ENCODE assay signal across 18 cellular contexts in genomic region chr14:83355609-83356008, GRCh38.
A peak's percentile ranks its signal among the peaks of the same experiment; 100 is the strongest.
DNase-seq lines count a peak whose midpoint lies in the region; ATAC-seq and TF ChIP-seq lines count a peak whose summit lies in the region.
"Had no signal": no experiment of that assay in that cellular context is flagged by ENCODE, and none has a peak within 500 bp of the region (broad histone marks: within the 10 kb centered on the region; RNA-seq: fewer than 3 reads in every experiment).

No MANE protein-coding gene starts in this region.

- no peaks in the 10 kb centered on the region for H3K27me3 ChIP-seq in Karpas-422 (ENCODE audit: low read length)
- no peaks in the 10 kb centered on the region for H3K27me3 ChIP-seq in OCI-LY3 (ENCODE audit: low read depth, low read length)
- H3K27me3 ChIP-seq in SJCRH30 = no peaks in the 10 kb centered on the region
- H3K27me3 ChIP-seq in PC-9 (ENCODE audit: insufficient read depth, low read depth) = no peaks in the 10 kb centered on the region
- H3K27me3 ChIP-seq: BLaER1 had no signal

- no peaks in the 10 kb centered on the region for H3K9me2 ChIP-seq in Karpas-422 (replicated peaks; ENCODE audit: insufficient read depth, low read length)
- H3K9me2 ChIP-seq in PC-9 (ENCODE audit: insufficient read depth) = no peaks in the 10 kb centered on the region

- DNase-seq in Karpas-422 (peak; percentile 96), SJCRH30 (peak; percentile 29 to 34), NCI-H2107 (lab: John Stamatoyannopoulos, UW) (no peak), PC-9 (no peak), endothelial cell (ENCODE audit: low spot score) (no peak)
- DNase-seq: ACHN; AML-193; CD4-positive, alpha-beta memory T cell; DMS153; DMS79; GDM1; H9 had no signal

- H3K27ac ChIP-seq in Karpas-422 (ENCODE audit: low read length) (peak overlapping the region; percentile 96), OCI-LY3 (ENCODE audit: low read length) (no peak overlapping the region), SJCRH30 (no peak overlapping the region), PC-9 (no peak overlapping the region)
- H3K27ac ChIP-seq: BLaER1 had no signal

- H4K20me1 ChIP-seq in Karpas-422 (ENCODE audit: insufficient read depth, low read depth, low read length) = no peaks in the 10 kb centered on the region
- no peaks in the 10 kb centered on the region for H4K20me1 ChIP-seq in OCI-LY3 (ENCODE audit: insufficient read depth, low read length)
- H4K20me1 ChIP-seq in PC-9 (ENCODE audit: insufficient read depth) = no peaks in the 10 kb centered on the region
- H4K20me1 ChIP-seq: BLaER1 had no signal

- CTCF ChIA-PET in PC-9 (lab: Charles Lee) = no interaction called here

- H3K9ac ChIP-seq in Karpas-422 (ENCODE audit: low read length) (peak overlapping the region; percentile 69), OCI-LY3 (ENCODE audit: low read length) (no peak overlapping the region)
- H3K9ac ChIP-seq: BLaER1 had no signal

- no peaks in the 10 kb centered on the region for H3K79me2 ChIP-seq in Karpas-422 (ENCODE audit: low read length)
- no peaks in the 10 kb centered on the region for H3K79me2 ChIP-seq in OCI-LY3 (ENCODE audit: low read length)
- no peaks in the 10 kb centered on the region for H3K79me2 ChIP-seq in PC-9 (ENCODE audit: low read depth)

- H3K4me1 ChIP-seq in Karpas-422 (ENCODE audit: low read length) (peaks cover 61% of the 10 kb centered on the region), OCI-LY3 (ENCODE audit: low read length) (peaks cover 10% of the 10 kb centered on the region; the same call in 1 of the 2 replicates), SJCRH30 (peaks cover 5% of the 10 kb centered on the region; the same call in 1 of the 2 replicates), PC-9 (replicated peaks; ENCODE audit: insufficient read depth) (no peaks in the 10 kb centered on the region)
- H3K4me1 ChIP-seq: BLaER1 had no signal

- no peaks in the 10 kb centered on the region for H3K27me3 Mint-ChIP-seq in endothelial cell (ENCODE audit: unreplicated experiment)
- H3K27me3 Mint-ChIP-seq: CD4-positive, alpha-beta memory T cell; IgD-negative memory B cell had no signal

- no peak overlapping the region for H3K4me3 Mint-ChIP-seq in endothelial cell (ENCODE audit: unreplicated experiment)
- H3K4me3 Mint-ChIP-seq: CD14-positive monocyte; CD4-positive, alpha-beta memory T cell; H9; IgD-negative memory B cell had no signal

- H3K9me3 Mint-ChIP-seq in endothelial cell (ENCODE audit: unreplicated experiment) = no peaks in the 10 kb centered on the region
- H3K9me3 Mint-ChIP-seq: H9 had no signal

- H3K9me3 ChIP-seq in Karpas-422 (ENCODE audit: low read length) (no peaks in the 10 kb centered on the region), OCI-LY3 (ENCODE audit: insufficient read depth, low read length) (no peaks in the 10 kb centered on the region), SJCRH30 (replicated peaks) (no peaks in the 10 kb centered on the region), PC-9 (ENCODE audit: insufficient read depth, low read depth) (no peaks in the 10 kb centered on the region)
- H3K9me3 ChIP-seq: BLaER1 had no signal

- H3K36me3 ChIP-seq in Karpas-422 (ENCODE audit: insufficient read depth, low read length) (no peaks in the 10 kb centered on the region; the same call in 1 of the 2 replicates), OCI-LY3 (replicated peaks; ENCODE audit: low read depth, low read length) (no peaks in the 10 kb centered on the region), SJCRH30 (no peaks in the 10 kb centered on the region), PC-9 (ENCODE audit: low read depth) (no peaks in the 10 kb centered on the region)
- H3K36me3 ChIP-seq: BLaER1 had no signal

- peak; percentile 23 for ATAC-seq in GM18868 (IDR thresholded peaks at IDR 0.05; ENCODE audit: unreplicated experiment)
- ATAC-seq: HepG2 had no signal

- H3K4me3 ChIP-seq in Karpas-422 (ENCODE audit: low read length) = peak overlapping the region; percentile 57
- H3K4me3 ChIP-seq in OCI-LY3 (ENCODE audit: low read length) = no peak overlapping the region
- H3K4me3 ChIP-seq in SJCRH30 = no peak overlapping the region
- no peak overlapping the region for H3K4me3 ChIP-seq in PC-9
- H3K4me3 ChIP-seq: BLaER1 had no signal

- no peak overlapping the region for H3K27ac Mint-ChIP-seq in endothelial cell (ENCODE audit: unreplicated experiment)
- H3K27ac Mint-ChIP-seq: CD14-positive monocyte; CD4-positive, alpha-beta memory T cell; H9 had no signal

- intact Hi-C loops in PC-9 (cut with micrococcal nuclease; ENCODE audit: unreplicated experiment) = no loop called here

- POLR2A ChIA-PET in PC-9 (lab: Charles Lee; ENCODE audit: unreplicated experiment) = no interaction called here

- no peaks in the 10 kb centered on the region for H3K36me3 Mint-ChIP-seq in endothelial cell (ENCODE audit: low read depth, unreplicated experiment)
- H3K36me3 Mint-ChIP-seq: CD14-positive monocyte; CD4-positive, alpha-beta memory T cell; IgD-negative memory B cell had no signal

- H3F3A ChIP-seq in PC-9 (ENCODE audit: insufficient read depth, low read depth) = no peaks in the 10 kb centered on the region

- no peaks in the 10 kb centered on the region for H3K4me1 Mint-ChIP-seq in endothelial cell (ENCODE audit: unreplicated experiment)
- H3K4me1 Mint-ChIP-seq: CD14-positive monocyte; CD4-positive, alpha-beta memory T cell; H9; IgD-negative memory B cell had no signal

- no TSS peak for BruUV-seq in PC-9 (replicated peaks; lab: Mats Ljungman, UMichigan)

- TF ChIP-seq CTCF in OCI-LY3 (IDR thresholded peaks at IDR 0.05; ENCODE audit: low read depth, low read length) (no peak), PC-9 (conservative IDR thresholded peaks at IDR 0.05) (no peak), endothelial cell (IDR thresholded peaks at IDR 0.05; ENCODE audit: unreplicated experiment) (no peak)

- H2AFZ ChIP-seq in Karpas-422 (ENCODE audit: low read length) (no peak overlapping the region), OCI-LY3 (ENCODE audit: low read depth, low read length) (no peak overlapping the region), PC-9 (no peak overlapping the region)

- H3K4me2 ChIP-seq in Karpas-422 (ENCODE audit: low read depth, low read length, poor library complexity, severe bottlenecking) = peak overlapping the region; percentile 72
- peak overlapping the region; percentile 48; the same call in 1 of the 2 replicates for H3K4me2 ChIP-seq in OCI-LY3 (ENCODE audit: low read length)
- H3K4me2 ChIP-seq in PC-9 = no peak overlapping the region
- H3K4me2 ChIP-seq: BLaER1 had no signal

Comparison
In these comparisons a context has a peak if more than half of its experiments do, and no peak if none do; other contexts are left out.
1. DNase-seq: peak in Karpas-422 (single experiment) and SJCRH30 (2 of 2); none in NCI-H2107 (single experiment), PC-9 (0 of 2) and endothelial cell (single experiment).